19 cellular contexts compared by ENCODE assay signal in the genomic region with DNA sequence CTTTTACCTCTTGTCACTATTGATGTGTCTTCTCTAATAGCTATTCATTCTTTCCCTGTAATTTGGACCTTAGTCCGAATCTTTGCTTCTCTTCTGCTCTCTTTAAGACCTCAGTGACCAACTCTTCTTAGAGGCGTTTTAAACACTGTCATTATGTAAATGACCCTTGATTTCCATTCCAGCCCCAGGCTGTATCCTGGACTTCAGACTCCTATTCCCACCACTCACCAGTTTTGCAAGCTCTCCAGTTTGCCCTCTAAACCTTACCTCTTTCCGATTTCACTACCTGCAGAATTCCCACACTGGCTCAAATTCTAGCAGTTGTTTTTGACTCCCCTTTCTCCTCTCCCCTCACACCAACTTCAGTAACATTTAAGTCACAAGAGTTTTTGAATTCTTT. TPM values are rescaled to one million over a fixed set of nuclear protein-coding genes. Genes with fewer than 3 reads are reported as not detected.
"Had no signal": no experiment of that assay in that cellular context is flagged by ENCODE, and none has a peak within 500 bp of the region (broad histone marks: within the 10 kb centered on the region; RNA-seq: fewer than 3 reads in every experiment).

No MANE protein-coding gene starts in this region.

- FAIRE-seq: bronchial epithelial cell had no signal

- H3K4me3 ChIP-seq: colonic mucosa, heart right ventricle, smooth muscle cell, upper lobe of right lung had no signal

- H3K79me2 ChIP-seq: parathyroid adenoma had no signal

- ATAC-seq: activated T-cell treated with anti-CD3 and anti-CD28 coated beads, Interleukin-2, amount 50 U/mL, for 4 hours; heart right ventricle; left ventricle myocardium superior; sciatic nerve; T-cell; upper lobe of right lung had no signal

- H3K27me3 ChIP-seq: colonic mucosa, heart right ventricle, upper lobe of right lung had no signal

- H3K4me1 ChIP-seq: colonic mucosa, heart right ventricle, parathyroid adenoma, upper lobe of right lung had no signal

- H3K36me3 ChIP-seq: colonic mucosa, heart right ventricle, upper lobe of right lung had no signal

- DNase-seq: activated CD8-positive, alpha-beta memory T cell treated with anti-CD3 and anti-CD28 coated beads for 24 hours; activated CD8-positive, alpha-beta memory T cell treated with anti-CD3 and anti-CD28 coated beads, Interleukin-2, amount 50 U/mL, for 48 hours; activated naive CD4-positive, alpha-beta T cell treated with Interleukin-2 at 50 U/mL for 16 hours; activated naive CD8-positive, alpha-beta T cell treated with anti-CD3 and anti-CD28 coated beads for 36 hours; activated T-cell treated with anti-CD3 and anti-CD28 coated beads, Interleukin-2, amount 50 U/mL, for 4 hours; colonic mucosa; heart right ventricle; left ventricle myocardium superior; nucleus accumbens; stimulated activated CD4-positive, alpha-beta T cell treated with anti-CD3 and anti-CD28 coated beads, Interleukin-2, amount 100 ng/mL, for 48 hours; stimulated activated naive CD4-positive, alpha-beta T cell; T-cell; upper lobe of right lung had no signal

- H3K9ac ChIP-seq: parathyroid adenoma had no signal

- H3K4me2 ChIP-seq: smooth muscle cell had no signal

- H3K27ac ChIP-seq: colonic mucosa, epithelial cell of prostate, heart right ventricle, parathyroid adenoma, upper lobe of right lung had no signal

RNA-seq across cellular contexts. Expression of gene UBE2L5, which starts 56.9 kb away (rescaled TPM):
- polyA plus RNA-seq: neural cell, smooth muscle cell had no signal
